In the genomic region with DNA sequence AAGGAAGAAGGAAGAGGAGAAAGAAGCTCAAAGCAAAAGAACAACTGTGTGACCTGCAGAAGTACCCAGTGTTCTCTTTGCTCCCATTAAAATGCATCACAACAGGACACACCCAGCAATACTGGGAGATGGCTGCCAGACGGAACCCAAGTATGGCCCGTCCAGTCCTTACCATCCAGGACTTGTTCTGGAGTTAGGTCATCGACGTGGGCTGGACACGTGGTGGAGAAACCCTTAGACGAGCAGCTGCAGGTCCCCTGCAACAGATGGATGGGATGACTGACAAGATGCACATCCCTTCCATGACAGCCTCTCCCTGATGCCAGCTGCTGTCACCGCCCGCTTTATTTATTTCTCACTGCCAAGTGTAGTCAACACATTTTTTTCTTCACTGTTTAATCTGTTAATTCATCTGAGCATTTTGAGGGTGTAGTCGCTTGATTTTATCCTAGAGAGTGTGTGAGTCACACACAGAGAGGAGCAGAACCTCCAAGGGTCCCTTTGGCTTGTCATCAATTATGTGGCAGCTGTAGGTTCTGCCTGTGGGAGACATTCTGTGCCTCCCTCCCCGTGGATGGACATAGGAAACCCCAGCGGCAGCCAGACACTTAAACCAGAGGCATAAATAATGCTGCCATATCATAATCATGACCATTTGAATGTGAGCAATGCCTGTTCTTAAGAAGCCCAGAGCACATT, we compare ENCODE assay signal across 10 cellular contexts.
DNase-seq lines count a peak whose midpoint lies in the region; ATAC-seq and TF ChIP-seq lines count a peak whose summit lies in the region.
"Had no signal": no experiment of that assay in that cellular context is flagged by ENCODE, and none has a peak within 500 bp of the region (broad histone marks: within the 10 kb centered on the region; RNA-seq: fewer than 3 reads in every experiment).

No MANE protein-coding gene starts in this region.

- H3K9me3 Mint-ChIP-seq in natural killer cell (no peaks in the 10 kb centered on the region), brain (peaks cover 0 to 4% (median 0%) of the 10 kb centered on the region in 5 experiments), mesothelial cell of epicardium (no peaks in the 10 kb centered on the region)
- H3K9me3 Mint-ChIP-seq in natural killer cell treated with Interleukin-12 subunit alpha and Interleukin-12 subunit beta and Interleukin-15 and Interleukin-18, amount 100 ng/mL, for 72 hours = no peaks in the 10 kb centered on the region
- H3K9me3 Mint-ChIP-seq: naive thymus-derived CD8-positive, alpha-beta T cell had no signal

- ATAC-seq in natural killer cell (no peak), T-helper 17 cell (no peak)
- ATAC-seq in natural killer cell treated with Interleukin-12 subunit alpha and Interleukin-12 subunit beta and Interleukin-15 and Interleukin-18, amount 100 ng/mL, for 72 hours = no peak
- ATAC-seq: naive thymus-derived CD8-positive, alpha-beta T cell had no signal

- H3K36me3 Mint-ChIP-seq in natural killer cell (no peaks in the 10 kb centered on the region), brain (no peaks in the 10 kb centered on the region), mesothelial cell of epicardium (peaks cover 5% of the 10 kb centered on the region), T-helper 17 cell (ENCODE audit: low read depth) (no peaks in the 10 kb centered on the region)
- no peaks in the 10 kb centered on the region for H3K36me3 Mint-ChIP-seq in natural killer cell treated with Interleukin-12 subunit alpha and Interleukin-12 subunit beta and Interleukin-15 and Interleukin-18, amount 100 ng/mL, for 72 hours
- H3K36me3 Mint-ChIP-seq: naive thymus-derived CD8-positive, alpha-beta T cell had no signal

- H3K4me1 Mint-ChIP-seq in natural killer cell = peaks cover 18 to 19% of the 10 kb centered on the region in 2 donors
- H3K4me1 Mint-ChIP-seq in natural killer cell treated with Interleukin-12 subunit alpha and Interleukin-12 subunit beta and Interleukin-15 and Interleukin-18, amount 100 ng/mL, for 72 hours (ENCODE audit: low read depth in 2 of 2) = peaks cover 16% of the 10 kb centered on the region in 2 donors
- H3K4me1 Mint-ChIP-seq in brain = peaks cover 31% of the 10 kb centered on the region
- H3K4me1 Mint-ChIP-seq in mesothelial cell of epicardium = peaks cover 31% of the 10 kb centered on the region
- H3K4me1 Mint-ChIP-seq in T-helper 17 cell = peaks cover 9% of the 10 kb centered on the region

- H3K27me3 Mint-ChIP-seq in natural killer cell (ENCODE audit: low read depth in 2 of 2) (peaks cover 2 to 7% of the 10 kb centered on the region in 2 donors), brain (peaks cover 21% of the 10 kb centered on the region), mesothelial cell of epicardium (ENCODE audit: low read depth) (no peaks in the 10 kb centered on the region), T-helper 17 cell (peaks cover 75% of the 10 kb centered on the region)
- H3K27me3 Mint-ChIP-seq in natural killer cell treated with Interleukin-12 subunit alpha and Interleukin-12 subunit beta and Interleukin-15 and Interleukin-18, amount 100 ng/mL, for 72 hours = peaks cover 2 to 7% of the 10 kb centered on the region in 2 donors

- DNase-seq in natural killer cell (no peak), mesothelial cell of epicardium (ENCODE audit: low spot score in 2 of 2, unreplicated experiment in 2 of 2) (no peak), T-helper 17 cell (no peak), NCI-H146 (lab: John Stamatoyannopoulos, UW) (no peak), RKO (ENCODE audit: low spot score) (no peak)
- DNase-seq in natural killer cell treated with Interleukin-12 subunit alpha and Interleukin-12 subunit beta and Interleukin-15 and Interleukin-18, amount 100 ng/mL, for 72 hours (ENCODE audit: low spot score) = no peak
- no peak for DNase-seq in activated CD4-positive, alpha-beta T cell treated with anti-CD3 and anti-CD28 coated beads, Interleukin-2, amount 50 U/mL, for 1 hour
- DNase-seq: cortex of kidney had no signal

- no peak overlapping the region for H3K27ac Mint-ChIP-seq in natural killer cell
- H3K27ac Mint-ChIP-seq in natural killer cell treated with Interleukin-12 subunit alpha and Interleukin-12 subunit beta and Interleukin-15 and Interleukin-18, amount 100 ng/mL, for 72 hours = no peak overlapping the region
- peak overlapping the region in 4 of 5 experiments; percentile 0 to 81 (median 48) for H3K27ac Mint-ChIP-seq in brain
- peak overlapping the region; percentile 66 for H3K27ac Mint-ChIP-seq in mesothelial cell of epicardium
- H3K27ac Mint-ChIP-seq in T-helper 17 cell = no peak overlapping the region
- H3K27ac Mint-ChIP-seq: naive thymus-derived CD8-positive, alpha-beta T cell had no signal

- intact Hi-C loops in natural killer cell (cut with micrococcal nuclease) = loop anchor here (2.0 kb wide), 1 partner anchor 767 kb away; no protein-coding TSS in a partner anchor

- H3K4me3 Mint-ChIP-seq in natural killer cell = no peak overlapping the region
- H3K4me3 Mint-ChIP-seq in natural killer cell treated with Interleukin-12 subunit alpha and Interleukin-12 subunit beta and Interleukin-15 and Interleukin-18, amount 100 ng/mL, for 72 hours = no peak overlapping the region
- peak overlapping the region in 1 of 5 experiments; percentile 3 for H3K4me3 Mint-ChIP-seq in brain
- no peak overlapping the region for H3K4me3 Mint-ChIP-seq in mesothelial cell of epicardium
- no peak overlapping the region for H3K4me3 Mint-ChIP-seq in T-helper 17 cell
- H3K4me3 Mint-ChIP-seq: naive thymus-derived CD8-positive, alpha-beta T cell had no signal

- peak; percentile 71 for TF ChIP-seq CTCF in natural killer cell (IDR thresholded peaks at IDR 0.05)
- TF ChIP-seq CTCF in brain (conservative IDR thresholded peaks at IDR 0.05) = peak; percentile 7 to 66
- TF ChIP-seq CTCF in mesothelial cell of epicardium (IDR thresholded peaks at IDR 0.05; ENCODE audit: unreplicated experiment) = no peak

- H3K9me3 ChIP-seq in T-helper 17 cell (ENCODE audit: control insufficient read depth, low read length, poor library complexity, severe bottlenecking) = no peaks in the 10 kb centered on the region

Comparison
In these comparisons a context has a peak if more than half of its experiments do, and no peak if none do; other contexts are left out.
1. H3K27ac Mint-ChIP-seq: peak in brain (4 of 5) and mesothelial cell of epicardium (single experiment); none in natural killer cell (0 of 2), natural killer cell treated with Interleukin-12 subunit alpha and Interleukin-12 subunit beta and Interleukin-15 and Interleukin-18, amount 100 ng/mL, for 72 hours (0 of 2) and T-helper 17 cell (single experiment).